25 cellular contexts compared by ENCODE assay signal in genomic region chr2:101179982-101180381, GRCh38. TPM values are rescaled to one million over a fixed set of nuclear protein-coding genes. Genes with fewer than 3 reads are reported as not detected.
A peak's percentile ranks its signal among the peaks of the same experiment; 100 is the strongest.
DNase-seq lines count a peak whose midpoint lies in the region; ATAC-seq and TF ChIP-seq lines count a peak whose summit lies in the region.
"Had no signal": no experiment of that assay in that cellular context is flagged by ENCODE, and none has a peak within 500 bp of the region (broad histone marks: within the 10 kb centered on the region; RNA-seq: fewer than 3 reads in every experiment).

No MANE protein-coding gene starts in this region.

- no peaks in the 10 kb centered on the region for H3K36me3 Mint-ChIP-seq in chondrocyte (ENCODE audit: low read depth)

- WGBS in lung, 2 donors = 30 to 47% methylated on average over 3 of the region's 3 CpGs

- no peaks in the 10 kb centered on the region for H3K4me1 ChIP-seq in lung (ENCODE audit: control insufficient read depth in 2 of 2, insufficient read depth in 2 of 2, low read length in 2 of 2)
- H3K4me1 ChIP-seq in breast epithelium = no peaks in the 10 kb centered on the region
- H3K4me1 ChIP-seq: prostate gland had no signal

- intact Hi-C loops in Right ventricle myocardium superior (cut with DNase I) = no loop called here
- intact Hi-C loops in cardiac septum (cut with DNase I) = no loop called here
- intact Hi-C loops in breast epithelium (cut with DNase I; ENCODE audit: low total_unique reads) = no loop called here

- peak; percentile 84 for ATAC-seq in Right ventricle myocardium superior (ENCODE audit: poor library complexity)
- peak; percentile 58 for ATAC-seq in lung (ENCODE audit: insufficient read depth, low FRiP score)
- ATAC-seq in GM19023 (IDR thresholded peaks at IDR 0.05; ENCODE audit: unreplicated experiment) = no peak
- ATAC-seq: activated CD8-positive, alpha-beta T cell treated with anti-CD3 and anti-CD28 coated beads for 36 hours; T-helper 17 cell had no signal

- peak overlapping the region; percentile 49 for H3K27ac Mint-ChIP-seq in chondrocyte (ENCODE audit: unreplicated experiment)
- H3K27ac Mint-ChIP-seq: activated B cell treated with CpG ODN at 0.5 μM for 24 hours; activated CD8-positive, alpha-beta T cell treated with anti-CD3 and anti-CD28 coated beads for 36 hours; nephron progenitor cell; stimulated activated naive CD8-positive, alpha-beta T cell treated with anti-CD3 and anti-CD28 coated beads, Interleukin-15, Interleukin-2, amounts not matched to agents 100 ng/mL and 50 ng/mL, for 24 hours; T-helper 17 cell had no signal

- no peaks in the 10 kb centered on the region for H3K27me3 Mint-ChIP-seq in chondrocyte (ENCODE audit: low read depth)
- H3K27me3 Mint-ChIP-seq: activated CD8-positive, alpha-beta T cell treated with anti-CD3 and anti-CD28 coated beads for 36 hours; stimulated activated naive CD8-positive, alpha-beta T cell treated with anti-CD3 and anti-CD28 coated beads, Interleukin-15, Interleukin-2, amounts not matched to agents 100 ng/mL and 50 ng/mL, for 24 hours had no signal

- TF ChIP-seq POLR2A in breast epithelium (IDR thresholded peaks at IDR 0.05) = no peak

- no peak overlapping the region for H3K27ac ChIP-seq in lung (ENCODE audit: low read depth in 1 of 2, low read length in 1 of 2)
- no peak overlapping the region for H3K27ac ChIP-seq in breast epithelium
- H3K27ac ChIP-seq: cardiac muscle cell, dorsolateral prefrontal cortex, prostate gland had no signal

- TF ChIP-seq CTCF in chondrocyte (IDR thresholded peaks at IDR 0.05) (no peak), lung (IDR thresholded peaks at IDR 0.05; ENCODE audit: control extremely low read depth, extremely low read depth) (no peak), breast epithelium (IDR thresholded peaks at IDR 0.05) (no peak)

- no peaks in the 10 kb centered on the region for H3K9me3 ChIP-seq in lung (ENCODE audit: control insufficient read depth in 2 of 2, insufficient read depth in 1 of 2, low read length in 1 of 2)
- no peaks in the 10 kb centered on the region for H3K9me3 ChIP-seq in breast epithelium
- H3K9me3 ChIP-seq: HAP-1, prostate gland had no signal

- H3K4me3 ChIP-seq in lung (no peak overlapping the region), breast epithelium (no peak overlapping the region)
- H3K4me3 ChIP-seq: cardiac muscle cell, dorsolateral prefrontal cortex, HAP-1, prostate gland, smooth muscle cell had no signal

- H3K36me3 ChIP-seq in lung (ENCODE audit: control insufficient read depth in 2 of 2, insufficient read depth in 2 of 2, low read length in 2 of 2) (no peaks in the 10 kb centered on the region), breast epithelium (no peaks in the 10 kb centered on the region)
- H3K36me3 ChIP-seq: cardiac muscle cell, HAP-1, prostate gland had no signal

- no peaks in the 10 kb centered on the region for H3K27me3 ChIP-seq in lung (ENCODE audit: control insufficient read depth, insufficient read depth)
- no peaks in the 10 kb centered on the region for H3K27me3 ChIP-seq in breast epithelium
- H3K27me3 ChIP-seq: cardiac muscle cell, dorsolateral prefrontal cortex had no signal

- H3K4me3 Mint-ChIP-seq in chondrocyte (ENCODE audit: unreplicated experiment) = no peak overlapping the region
- H3K4me3 Mint-ChIP-seq: activated B cell treated with CpG ODN at 0.5 μM for 24 hours; activated CD8-positive, alpha-beta T cell treated with anti-CD3 and anti-CD28 coated beads for 36 hours; nephron progenitor cell; stimulated activated naive CD8-positive, alpha-beta T cell treated with anti-CD3 and anti-CD28 coated beads, Interleukin-15, Interleukin-2, amounts not matched to agents 100 ng/mL and 50 ng/mL, for 24 hours; T-helper 17 cell had no signal

- no peaks in the 10 kb centered on the region for H3K9me3 Mint-ChIP-seq in chondrocyte (ENCODE audit: low read depth)
- H3K9me3 Mint-ChIP-seq: activated B cell treated with CpG ODN at 0.5 μM for 24 hours; activated CD8-positive, alpha-beta T cell treated with anti-CD3 and anti-CD28 coated beads for 36 hours; nephron progenitor cell; stimulated activated naive CD8-positive, alpha-beta T cell treated with anti-CD3 and anti-CD28 coated beads, Interleukin-15, Interleukin-2, amounts not matched to agents 100 ng/mL and 50 ng/mL, for 24 hours had no signal

- H3K4me1 Mint-ChIP-seq in chondrocyte (ENCODE audit: low read depth) = peaks cover 10% of the 10 kb centered on the region
- H3K4me1 Mint-ChIP-seq: nephron progenitor cell, T-helper 17 cell had no signal

- no peak for DNase-seq in Right ventricle myocardium superior
- no peak for DNase-seq in cardiac septum (ENCODE audit: low spot score)
- DNase-seq in chondrocyte (ENCODE audit: low spot score) = no peak
- DNase-seq in lung (ENCODE audit: low spot score) = no peak
- DNase-seq in NCI-H1930 (lab: John Stamatoyannopoulos, UW) = no peak
- DNase-seq in COLO829 (ENCODE audit: low spot score) = no peak
- no peak for DNase-seq in breast epithelium (ENCODE audit: low spot score in 2 of 2)
- DNase-seq: activated B cell treated with CpG ODN at 0.5 μM for 24 hours; activated CD8-positive, alpha-beta T cell treated with anti-CD3 and anti-CD28 coated beads for 36 hours; activated naive CD4-positive, alpha-beta T cell; amniotic stem cell; dorsolateral prefrontal cortex; hypothalamus; NCI-H1417; NCI-H524 treated with DMSO at 0.1 percent for 48 hours; nephron progenitor cell; SHP77 treated with DMSO at 0.1 percent for 48 hours; stimulated activated CD4-positive, alpha-beta T cell treated with anti-CD3 and anti-CD28 coated beads, Interleukin-4, amount 100 ng/mL, for 1 hour; T-helper 17 cell had no signal

RNA-seq across cellular contexts. Expression of gene TBC1D8, which starts 28.8 kb away (rescaled TPM):
- total RNA-seq in Right ventricle myocardium superior (51.4 TPM), cardiac septum (52.3 TPM), chondrocyte (6.2 to 8.2 TPM (median 7.3 TPM) in 3 replicates), lung (10 to 100 TPM; 35.4 to 40.7 TPM), breast epithelium (10 to 100 TPM; 19.5 to 92.4 (median 89.7) TPM)
- 10 to 100 TPM; 15.8 to 24.1 TPM for polyA plus RNA-seq in lung
